ENCODE assay signal across 8 cellular contexts in the genomic region with DNA sequence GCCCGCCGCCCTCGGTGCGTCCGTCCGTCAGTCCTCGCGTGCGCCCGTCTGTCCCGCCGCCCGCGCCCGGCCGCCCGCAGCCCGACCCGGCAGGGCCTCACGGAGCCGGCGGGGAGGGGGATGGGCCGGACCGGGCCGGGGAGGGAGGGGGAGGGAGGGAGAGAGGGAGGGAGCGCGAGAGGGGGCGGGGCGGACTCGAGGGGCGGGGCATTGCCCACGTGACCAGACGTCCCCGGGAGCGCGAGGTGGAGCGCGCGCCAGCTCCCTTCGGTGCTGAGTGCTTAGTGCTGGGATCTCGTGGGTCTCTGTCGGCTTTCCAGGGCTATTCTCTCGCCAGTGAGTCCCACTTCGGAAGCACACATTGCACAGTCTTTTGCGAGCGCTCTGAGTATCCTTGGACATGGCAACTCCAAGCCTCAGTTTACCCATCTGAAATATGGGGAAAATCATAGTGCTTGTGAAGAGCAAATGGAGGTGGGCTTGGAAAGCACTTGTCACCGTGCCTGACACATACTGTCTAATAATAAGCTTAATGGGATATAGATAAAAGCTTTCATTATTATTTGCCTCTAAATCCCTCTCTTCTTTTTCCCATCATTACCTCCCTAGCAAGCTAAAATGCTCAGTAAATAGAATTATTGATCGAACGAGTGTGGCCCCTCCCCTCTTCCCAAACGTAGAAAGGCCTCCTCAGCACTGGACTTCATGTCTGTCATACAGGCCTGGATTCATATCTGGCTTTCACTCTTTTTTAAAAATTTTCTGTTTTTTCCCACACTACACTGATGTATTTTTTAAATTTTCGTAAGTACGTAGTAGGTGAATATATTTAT. TPM values are rescaled to one million over a fixed set of nuclear protein-coding genes. Genes with fewer than 3 reads are reported as not detected.
A peak's percentile ranks its signal among the peaks of the same experiment; 100 is the strongest.
DNase-seq lines count a peak whose midpoint lies in the region; ATAC-seq and TF ChIP-seq lines count a peak whose summit lies in the region.

A gene (minus strand): TSS at position 122 of the 833 bp plus-strand sequence. CDS start 43,296 bp downstream, outside the sequence.

- H3K4me3 ChIP-seq in RWPE2 (ENCODE audit: severe bottlenecking) (peak within 1 kb of the TSS; percentile 98), fibroblast of pulmonary artery (replicated peaks; ENCODE audit: low read depth, low read length) (peak within 1 kb of the TSS; percentile 96)

- H3K27ac Mint-ChIP-seq in nephron = peak within 1 kb of the TSS; percentile 96 to 98 (median 98)

- peaks cover 18% of the 10 kb centered on the region for H3K36me3 ChIP-seq in RWPE2 (ENCODE audit: low read depth)

- no peak for TF ChIP-seq CTCF in RWPE2 (IDR thresholded peaks at IDR 0.05; ENCODE audit: poor library complexity, severe bottlenecking)
- no peak for TF ChIP-seq CTCF in fibroblast of pulmonary artery (IDR thresholded peaks at IDR 0.05; ENCODE audit: low read length, missing control alignments)
- no peak for TF ChIP-seq CTCF in nephron (IDR thresholded peaks at IDR 0.05; ENCODE audit: unreplicated experiment in 3 of 3)

- H3K4me3 Mint-ChIP-seq in nephron = peak within 1 kb of the TSS; percentile 98 to 100 (median 99)

- H3K4me1 Mint-ChIP-seq in nephron = peaks cover 29% of the 10 kb centered on the region

- peaks cover 12% of the 10 kb centered on the region for H3K36me3 Mint-ChIP-seq in nephron (ENCODE audit: low read depth)

- no peaks in the 10 kb centered on the region for H3K9me3 ChIP-seq in RWPE2 (ENCODE audit: severe bottlenecking)

- peak; percentile 49 for ATAC-seq in GM21786 (IDR thresholded peaks at IDR 0.05; ENCODE audit: unreplicated experiment)
- peak; percentile 38 for ATAC-seq in RWPE2 (ENCODE audit: low read depth)
- ATAC-seq in stimulated activated naive CD8-positive, alpha-beta T cell treated with anti-CD3 and anti-CD28 coated beads, Interleukin-15, Interleukin-2, amounts not matched to agents 100 U/mL and 50 U/mL, for 24 hours = peak; percentile 67

- H3K9me3 Mint-ChIP-seq in nephron = no peaks in the 10 kb centered on the region

- peaks cover 27% of the 10 kb centered on the region for H3K4me1 ChIP-seq in RWPE2 (ENCODE audit: insufficient read depth, poor library complexity, severe bottlenecking)

- H3K27me3 Mint-ChIP-seq in nephron (ENCODE audit: low read depth) = no peaks in the 10 kb centered on the region

- H3K27me3 ChIP-seq in RWPE2 (ENCODE audit: insufficient read depth, poor library complexity, severe bottlenecking) = no peaks in the 10 kb centered on the region

- peak within 1 kb of the TSS; percentile 89 for H3K27ac ChIP-seq in RWPE2 (ENCODE audit: poor library complexity, severe bottlenecking)

- DNase-seq in DMS153 (lab: John Stamatoyannopoulos, UW) = peak; percentile 57
- peak; percentile 71 for DNase-seq in LHCN-M2 (ENCODE audit: low read depth)
- peak; percentile 93 for DNase-seq in RWPE2 (ENCODE audit: low spot score)
- peak; percentile 83 for DNase-seq in activated T-helper 9 cell treated with anti-CD3 and anti-CD28 coated beads, Interleukin-2, amount 50 U/mL, for 16 hours (ENCODE audit: low read depth)
- DNase-seq in fibroblast of pulmonary artery (ENCODE audit: low read depth) = peak; percentile 86
- peak; percentile 89 for DNase-seq in stimulated activated naive CD8-positive, alpha-beta T cell treated with anti-CD3 and anti-CD28 coated beads, Interleukin-15, Interleukin-2, amounts not matched to agents 100 U/mL and 50 U/mL, for 24 hours

RNA-seq across cellular contexts. Expression of the gene that starts here (rescaled TPM):
- 5.5 and 10.1 TPM in 2 replicates for total RNA-seq in LHCN-M2 (2014; rRNA removed)
- 10.4 TPM for polyA plus RNA-seq in LHCN-M2 (2012)

Comparison
In these comparisons a context has a peak if more than half of its experiments do, and no peak if none do; other contexts are left out.
1. Peak in every context shown above with its lines: DNase-seq, ATAC-seq, H3K4me3 ChIP-seq and H3K27ac ChIP-seq.